ENCODE assay signal across 13 cellular contexts in the genomic region with DNA sequence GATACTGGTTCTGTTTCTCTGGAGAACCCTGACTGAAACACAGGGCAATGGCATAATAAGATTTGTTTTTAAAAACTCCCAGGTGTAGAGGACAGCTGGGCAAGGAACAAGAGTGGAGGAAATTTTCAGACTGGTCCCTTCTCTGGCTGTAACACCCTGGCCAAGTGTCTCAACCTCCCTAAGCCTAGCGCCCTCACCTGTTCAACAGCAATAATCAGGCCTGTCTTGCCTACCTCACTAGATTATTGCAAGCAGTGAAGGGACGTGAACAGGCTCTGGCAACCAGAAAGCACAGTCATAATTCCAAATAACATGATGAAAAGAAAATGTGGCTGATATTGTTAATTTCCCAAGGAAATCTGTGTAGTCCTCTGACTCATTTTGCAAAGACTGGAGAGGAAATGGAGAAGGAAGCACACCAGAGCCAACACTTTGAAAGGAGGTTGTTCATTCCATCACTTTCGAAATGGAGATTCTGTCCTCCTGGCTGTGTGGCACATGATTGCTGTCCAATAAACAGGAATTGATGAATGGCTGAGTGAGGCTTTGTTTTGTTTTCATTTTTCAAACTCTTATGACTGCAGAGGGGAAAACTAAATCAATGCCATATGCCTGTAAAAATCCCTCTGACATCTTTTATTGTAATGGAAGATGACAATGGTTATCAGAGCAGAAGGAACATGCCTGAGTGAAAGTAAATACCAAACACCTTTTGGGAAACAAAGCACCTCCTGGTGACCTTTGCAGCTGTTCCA.
DNase-seq lines count a peak whose midpoint lies in the region; ATAC-seq, FAIRE-seq and TF ChIP-seq lines count a peak whose summit lies in the region.
"Had no signal": no experiment of that assay in that cellular context is flagged by ENCODE, and none has a peak within 500 bp of the region (broad histone marks: within the 10 kb centered on the region; RNA-seq: fewer than 3 reads in every experiment).

No MANE protein-coding gene starts in this region.

- POLR2A ChIA-PET in K562 (lab: Yijun Ruan, JAX), result interaction anchor here (0.5 to 1.0 kb wide), 2 partner anchors 31 to 48 kb away, joined by 3 to 4 read pairs; no protein-coding TSS in a partner anchor

- H3K4me1 ChIP-seq in K562 (replicated peaks in 1 of 2; ENCODE audit: control insufficient read depth in 2 of 2, insufficient read depth in 2 of 2, low read length in 2 of 2) (no peaks in the 10 kb centered on the region), left lung (no peaks in the 10 kb centered on the region), HAP-1 (no peaks in the 10 kb centered on the region), tibial artery (no peaks in the 10 kb centered on the region)

- no peak overlapping the region for H2AFZ ChIP-seq in K562 (ENCODE audit: low read depth, low read length)

- ATAC-seq in K562, result peak; percentile 77
- ATAC-seq in left lung, result peak; percentile 30
- ATAC-seq: natural killer cell had no signal

- CTCF ChIA-PET in K562 (lab: Yijun Ruan, JAX; ENCODE audit: low intra/inter-chr PET ratio), result interaction anchor here (0.6 kb wide), 1 partner anchor 123 kb away, joined by 3 read pairs; no protein-coding TSS in a partner anchor

- H3K4me3 Mint-ChIP-seq in HFFc6, result no peak overlapping the region
- H3K4me3 Mint-ChIP-seq: activated CD4-positive, alpha-beta T cell treated with anti-CD3 and anti-CD28 coated beads, Interleukin-2, amount 10 ng/mL, durations not matched to agents 24 days and 14 days; natural killer cell had no signal

- no peak overlapping the region for H3K9ac ChIP-seq in K562 (ENCODE audit: insufficient read depth in 1 of 2, low read depth in 2 of 2, low read length in 2 of 2)

- H3K4me3 ChIP-seq in K562 (no peak overlapping the region), left lung (no peak overlapping the region), HAP-1 (no peak overlapping the region), tibial artery (no peak overlapping the region)
- H3K4me3 ChIP-seq: smooth muscle cell had no signal

- H3K27ac ChIP-seq in K562 (ENCODE audit: extremely low read depth, low read depth, low read length) (no peak overlapping the region), left lung (no peak overlapping the region), tibial artery (no peak overlapping the region)

- WGBS in K562 (ENCODE audit: insufficient coverage, low coverage, missing lambda C conversion rate), result 18% methylated on average over 3 of the region's 3 CpGs

- peak; percentile 42 for FAIRE-seq in K562 (lab: Jason Lieb, UNC)
- no peak for FAIRE-seq in GM12892 (lab: Jason Lieb, UNC)

- peak; percentile 4 for DNase-seq in ELF-1 (ENCODE audit: low read depth, low spot score)
- no peak for DNase-seq in HFFc6
- DNase-seq in K562 (ENCODE audit: extremely low read depth in 1 of 4, low spot score in 3 of 4), result peak in 1 of 4 experiments; percentile 28
- DNase-seq in left lung, result no peak
- no peak for DNase-seq in HAP-1 (ENCODE audit: low spot score in 2 of 2)
- no peak for DNase-seq in GM12892 (ENCODE audit: insufficient read length)
- DNase-seq in tibial artery, result no peak
- DNase-seq: activated naive CD4-positive, alpha-beta T cell; DMS79; natural killer cell; NCI-H1930 had no signal

- in situ Hi-C loops in K562 (cut with MboI) (no loop called here), HAP-1 (cut with MboI; ENCODE audit: low sequenced_read_pairs) (no loop called here)

- H3K36me3 Mint-ChIP-seq in HFFc6 (ENCODE audit: low read depth), result peaks cover 9% of the 10 kb centered on the region

- no peak overlapping the region for H3K27ac Mint-ChIP-seq in HFFc6
- H3K27ac Mint-ChIP-seq: activated CD4-positive, alpha-beta T cell treated with anti-CD3 and anti-CD28 coated beads, Interleukin-2, amount 10 ng/mL, durations not matched to agents 24 days and 14 days; natural killer cell had no signal

- H3K27me3 Mint-ChIP-seq in HFFc6 (ENCODE audit: insufficient read depth), result no peaks in the 10 kb centered on the region
- H3K27me3 Mint-ChIP-seq: activated CD4-positive, alpha-beta T cell treated with anti-CD3 and anti-CD28 coated beads, Interleukin-2, amount 10 ng/mL, durations not matched to agents 24 days and 14 days had no signal

- peaks cover 20% of the 10 kb centered on the region for H3K4me1 Mint-ChIP-seq in HFFc6 (ENCODE audit: low read depth)
- H3K4me1 Mint-ChIP-seq: activated CD4-positive, alpha-beta T cell treated with anti-CD3 and anti-CD28 coated beads, Interleukin-2, amount 10 ng/mL, durations not matched to agents 24 days and 14 days; natural killer cell had no signal

- peak in 1 of 2 experiments; percentile 46; a peak in 2 of 4 replicates for TF ChIP-seq RAD21 in K562 (CRISPR knock-in tag; conservative IDR thresholded peaks at IDR 0.05 in 1 of 2, IDR thresholded peaks at IDR 0.05 in 1 of 2)

- intact Hi-C loops in K562 (cut with micrococcal nuclease), result loop anchor here (10.0 kb wide), 2 partner anchors 113 to 183 kb away; no protein-coding TSS in a partner anchor
- intact Hi-C loops in left lung (cut with DNase I), result no loop called here
- intact Hi-C loops in tibial artery (cut with DNase I; ENCODE audit: low total_unique reads), result no loop called here

- TF ChIP-seq POLR2A in K562 (conservative IDR thresholded peaks at IDR 0.05), result no peak
- TF ChIP-seq POLR2A in GM12892 (IDR thresholded peaks at IDR 0.05; ENCODE audit: low read depth, low read length), result no peak

- no peak overlapping the region for H3K4me2 ChIP-seq in K562 (ENCODE audit: insufficient read depth, low read length)
- H3K4me2 ChIP-seq: smooth muscle cell had no signal

- no peaks in the 10 kb centered on the region for H3K9me3 ChIP-seq in K562 (replicated peaks; ENCODE audit: control insufficient read depth, insufficient read depth, low read depth, low read length)
- peaks cover 0 to 13% of the 10 kb centered on the region in 2 donors for H3K9me3 ChIP-seq in left lung
- no peaks in the 10 kb centered on the region for H3K9me3 ChIP-seq in HAP-1
- peaks cover 0 to 7% (median 0%) of the 10 kb centered on the region in 3 donors for H3K9me3 ChIP-seq in tibial artery

- no peak for TF ChIP-seq EP300 in K562 (IDR thresholded peaks at IDR 0.05; ENCODE audit: low read length)

- H3K36me3 ChIP-seq in K562 (ENCODE audit: control insufficient read depth, insufficient read depth, low read length) (no peaks in the 10 kb centered on the region), left lung (no peaks in the 10 kb centered on the region), HAP-1 (replicated peaks) (no peaks in the 10 kb centered on the region), tibial artery (peaks cover 0 to 6% (median 0%) of the 10 kb centered on the region in 3 donors)

- no peaks in the 10 kb centered on the region for H3K9me1 ChIP-seq in K562 (ENCODE audit: control insufficient read depth, insufficient read depth, low read length)

- no peaks in the 10 kb centered on the region for H4K20me1 ChIP-seq in K562 (replicated peaks; ENCODE audit: control insufficient read depth, insufficient read depth, low read length)

- no peaks in the 10 kb centered on the region for H3K27me3 ChIP-seq in K562 (ENCODE audit: control insufficient read depth in 2 of 2, insufficient read depth in 2 of 2, low read length in 2 of 2)
- no peaks in the 10 kb centered on the region for H3K27me3 ChIP-seq in left lung
- H3K27me3 ChIP-seq in HAP-1 (ENCODE audit: low read depth), result no peaks in the 10 kb centered on the region
- H3K27me3 ChIP-seq in tibial artery, result no peaks in the 10 kb centered on the region

- TF ChIP-seq CTCF in HFFc6 (IDR thresholded peaks at IDR 0.05) (peak; percentile 18; the same call in 1 of the 2 replicates), K562 (IDR thresholded peaks at IDR 0.05 in 2 of 3, conservative IDR thresholded peaks at IDR 0.05 in 1 of 3; ENCODE audit: insufficient read depth in 2 of 3, low read depth in 1 of 3, low read length in 3 of 3) (peak; percentile 33 to 51 (median 41); a peak in 4 of 6 replicates), left lung (IDR thresholded peaks at IDR 0.05) (no peak), tibial artery (IDR thresholded peaks at IDR 0.05) (no peak)

- BruUV-seq in K562 (replicated peaks; lab: Mats Ljungman, UMichigan), result no TSS peak

- H3K79me2 ChIP-seq in K562 (ENCODE audit: control insufficient read depth, insufficient read depth, low read length), result no peaks in the 10 kb centered on the region

- peaks cover 9% of the 10 kb centered on the region for H3K9me3 Mint-ChIP-seq in HFFc6
- H3K9me3 Mint-ChIP-seq: activated CD4-positive, alpha-beta T cell treated with anti-CD3 and anti-CD28 coated beads, Interleukin-2, amount 10 ng/mL, durations not matched to agents 24 days and 14 days had no signal

TF ChIP-seq in K562, 482 proteins besides CTCF, POLR2A, EP300 and RAD21 (continues in another document):
- no peak for TF ChIP-seq ZNF121 (CRISPR knock-in tag; conservative IDR thresholded peaks at IDR 0.05)
- no peak for TF ChIP-seq TSC22D4 (tag; IDR thresholded peaks at IDR 0.05)
- TF ChIP-seq, protein P1, sequence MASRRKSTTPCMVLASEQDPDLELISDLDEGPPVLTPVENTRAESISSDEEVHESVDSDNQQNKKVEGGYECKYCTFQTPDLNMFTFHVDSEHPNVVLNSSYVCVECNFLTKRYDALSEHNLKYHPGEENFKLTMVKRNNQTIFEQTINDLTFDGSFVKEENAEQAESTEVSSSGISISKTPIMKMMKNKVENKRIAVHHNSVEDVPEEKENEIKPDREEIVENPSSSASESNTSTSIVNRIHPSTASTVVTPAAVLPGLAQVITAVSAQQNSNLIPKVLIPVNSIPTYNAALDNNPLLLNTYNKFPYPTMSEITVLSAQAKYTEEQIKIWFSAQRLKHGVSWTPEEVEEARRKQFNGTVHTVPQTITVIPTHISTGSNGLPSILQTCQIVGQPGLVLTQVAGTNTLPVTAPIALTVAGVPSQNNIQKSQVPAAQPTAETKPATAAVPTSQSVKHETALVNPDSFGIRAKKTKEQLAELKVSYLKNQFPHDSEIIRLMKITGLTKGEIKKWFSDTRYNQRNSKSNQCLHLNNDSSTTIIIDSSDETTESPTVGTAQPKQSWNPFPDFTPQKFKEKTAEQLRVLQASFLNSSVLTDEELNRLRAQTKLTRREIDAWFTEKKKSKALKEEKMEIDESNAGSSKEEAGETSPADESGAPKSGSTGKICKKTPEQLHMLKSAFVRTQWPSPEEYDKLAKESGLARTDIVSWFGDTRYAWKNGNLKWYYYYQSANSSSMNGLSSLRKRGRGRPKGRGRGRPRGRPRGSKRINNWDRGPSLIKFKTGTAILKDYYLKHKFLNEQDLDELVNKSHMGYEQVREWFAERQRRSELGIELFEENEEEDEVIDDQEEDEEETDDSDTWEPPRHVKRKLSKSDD (conservative IDR thresholded peaks at IDR 0.05; ENCODE audit: low read length), result no peak
- TF ChIP-seq ZNF444 (CRISPR knock-in tag; IDR thresholded peaks at IDR 0.05), result no peak
- no peak for TF ChIP-seq NRF1 (conservative IDR thresholded peaks at IDR 0.05 in 1 of 2, IDR thresholded peaks at IDR 0.05 in 1 of 2)
- TF ChIP-seq ATF1 (CRISPR knock-in tag; IDR thresholded peaks at IDR 0.05), result no peak
- no peak for TF ChIP-seq ATF1 (tag; IDR thresholded peaks at IDR 0.05)
- TF ChIP-seq, protein P2, sequence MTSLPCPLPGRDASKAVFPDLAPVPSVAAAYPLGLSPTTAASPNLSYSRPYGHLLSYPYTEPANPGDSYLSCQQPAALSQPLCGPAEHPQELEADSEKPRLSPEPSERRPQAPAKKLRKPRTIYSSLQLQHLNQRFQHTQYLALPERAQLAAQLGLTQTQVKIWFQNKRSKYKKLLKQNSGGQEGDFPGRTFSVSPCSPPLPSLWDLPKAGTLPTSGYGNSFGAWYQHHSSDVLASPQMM (CRISPR knock-in tag; IDR thresholded peaks at IDR 0.05), result no peak
- no peak for TF ChIP-seq HDAC2 (IDR thresholded peaks at IDR 0.05)

Comparison
In these comparisons a context has a peak if more than half of its experiments do, and no peak if none do; other contexts are left out.
1. CTCF ChIP-seq: peak in HFFc6 (single experiment) and K562 (3 of 3); none in left lung (0 of 2) and tibial artery (0 of 2).